In the genomic region with DNA sequence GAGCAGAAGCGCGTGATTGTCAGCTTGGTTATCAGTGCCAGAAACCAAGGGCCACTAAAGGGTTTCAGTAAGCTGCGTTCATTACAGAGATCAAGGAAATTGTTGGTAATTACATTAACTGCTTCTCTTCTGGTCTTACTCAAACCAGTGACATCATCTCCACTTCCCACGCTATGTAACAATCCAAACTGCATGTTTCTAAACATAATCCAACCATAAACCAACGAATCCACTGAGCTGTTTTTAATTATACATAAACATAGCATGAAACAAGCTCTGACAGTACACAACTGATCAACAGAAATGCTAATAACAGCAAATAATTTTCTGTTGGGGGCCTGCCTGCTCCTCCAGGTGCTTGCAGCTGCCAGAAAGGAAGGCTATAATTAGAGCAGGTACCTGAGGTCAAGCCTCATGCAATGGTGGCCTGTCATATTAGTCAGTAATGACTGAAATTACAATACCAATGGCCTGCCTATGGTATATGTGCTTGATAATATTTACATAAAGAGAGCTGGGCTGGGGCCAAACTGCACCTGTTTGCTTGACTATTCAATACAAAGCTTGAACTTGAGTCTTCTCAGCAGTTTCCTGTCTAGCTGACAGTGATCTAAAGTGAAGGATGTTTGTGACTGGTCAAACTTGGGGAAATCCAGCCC, we compare ENCODE assay signal across 7 cellular contexts. TPM values are rescaled to one million over a fixed set of nuclear protein-coding genes. Genes with fewer than 3 reads are reported as not detected.
DNase-seq lines count a peak whose midpoint lies in the region; ATAC-seq and TF ChIP-seq lines count a peak whose summit lies in the region.

No MANE protein-coding gene starts in this region.

- DNase-seq in GM12865 (ENCODE audit: low read depth) (peak; percentile 97), RPMI8226 (peak; percentile 97), caudate nucleus (lab: John Stamatoyannopoulos, UW) (peak in 1 of 61 donors; percentile 23), lower lobe of right lung (no peak), thyroid gland (no peak)

- TF ChIP-seq CTCF in GM12865 (IDR thresholded peaks at IDR 0.05; ENCODE audit: insufficient read depth, low read depth, low read length, missing control alignments) (no peak), lower lobe of right lung (IDR thresholded peaks at IDR 0.05) (no peak), thyroid gland (IDR thresholded peaks at IDR 0.05) (no peak)

- H3K9me3 ChIP-seq in lower lobe of right lung (no peaks in the 10 kb centered on the region), thyroid gland (no peaks in the 10 kb centered on the region)

- intact Hi-C loops in lower lobe of right lung (cut with DNase I): no loop called here
- intact Hi-C loops in thyroid gland (cut with DNase I): loop anchor here (5.0 kb wide), 1 partner anchor 41 kb away; a partner anchor contains a TSS

- peaks cover 43 to 47% (median 46%) of the 10 kb centered on the region in 3 donors for H3K4me1 Mint-ChIP-seq in IgD-negative memory B cell

- no peaks in the 10 kb centered on the region for H3K9me3 Mint-ChIP-seq in IgD-negative memory B cell

- peaks cover 18% of the 10 kb centered on the region for H3K36me3 ChIP-seq in lower lobe of right lung
- H3K36me3 ChIP-seq in thyroid gland: no peaks in the 10 kb centered on the region

- H3K4me3 ChIP-seq in GM12865 (ENCODE audit: low read depth, low read length) (peak overlapping the region; percentile 67), lower lobe of right lung (peak overlapping the region; percentile 52), thyroid gland (replicated peaks in 1 of 3) (peak overlapping the region in 1 of 3 donors; percentile 18)

- H3K27ac ChIP-seq in caudate nucleus (ENCODE audit: low read depth, low read length) (peak overlapping the region; percentile 91), lower lobe of right lung (peak overlapping the region; percentile 87), thyroid gland (peak overlapping the region; percentile 90 to 97 (median 92))

- H3K27me3 ChIP-seq in lower lobe of right lung (ENCODE audit: low read depth): no peaks in the 10 kb centered on the region
- H3K27me3 ChIP-seq in thyroid gland: no peaks in the 10 kb centered on the region

- H3K4me3 Mint-ChIP-seq in IgD-negative memory B cell: peak overlapping the region; percentile 77 to 93 (median 86)

- ATAC-seq in GM21529 (IDR thresholded peaks at IDR 0.05; ENCODE audit: unreplicated experiment) (peak; percentile 91), lower lobe of right lung (peak; percentile 61 to 67)

- H3K4me1 ChIP-seq in lower lobe of right lung (peaks cover 60% of the 10 kb centered on the region), thyroid gland (peaks cover 38 to 50% of the 10 kb centered on the region in 2 donors)

- H3K27me3 Mint-ChIP-seq in IgD-negative memory B cell: no peaks in the 10 kb centered on the region

- peaks cover 5% of the 10 kb centered on the region for H3K36me3 Mint-ChIP-seq in IgD-negative memory B cell

- WGBS in thyroid gland, 2 donors: 50 to 57% methylated on average over 5 of the region's 5 CpGs

- H3K27ac Mint-ChIP-seq in IgD-negative memory B cell: peak overlapping the region; percentile 67 to 98 (median 96)

- no peak for TF ChIP-seq POLR2A in thyroid gland (IDR thresholded peaks at IDR 0.05)

RNA-seq across cellular contexts. Expression of a gene that starts 40.1 kb away (rescaled TPM):
- 15.4 TPM for polyA plus RNA-seq in IgD-negative memory B cell
- 90.3 TPM for total RNA-seq in lower lobe of right lung
- 100 to 1,000 TPM in 1 of 4 donors, 10 to 100 TPM in 3; 76.5 to 107 (median 89.0) TPM for total RNA-seq in thyroid gland

Comparison
In these comparisons a context has a peak if more than half of its experiments do, and no peak if none do; other contexts are left out.
1. DNase-seq: peak in GM12865 (single experiment) and RPMI8226 (single experiment); none in lower lobe of right lung (single experiment) and thyroid gland (0 of 2).
2. Peak in every context shown above with its lines, with median percentiles within 50 percentile points of each other: H3K27ac ChIP-seq.